In genomic region chr9:19925674-19926503, GRCh38 we compare ENCODE assay signal across 8 cellular contexts.
A peak's percentile ranks its signal among the peaks of the same experiment; 100 is the strongest.
DNase-seq lines count a peak whose midpoint lies in the region; ATAC-seq and TF ChIP-seq lines count a peak whose summit lies in the region.

No MANE protein-coding gene starts in this region.

- DNase-seq in AG09309 (ENCODE audit: low read depth) (no peak), NCI-H2196 treated with DMSO at 0.1 percent for 48 hours (lab: John Stamatoyannopoulos, UW; ENCODE audit: unreplicated experiment) (peak; percentile 55), dedifferentiated amniotic fluid mesenchymal stem cell (ENCODE audit: extremely low spot score) (peak; percentile 66), left lobe of liver (ENCODE audit: low spot score) (peak; percentile 71)
- peak; percentile 87 for DNase-seq in activated CD4-positive, alpha-beta T cell treated with anti-CD3 and anti-CD28 coated beads for 36 hours
- DNase-seq in stimulated activated CD4-positive, alpha-beta T cell treated with anti-CD3 and anti-CD28 coated beads, Interleukin-4, amount 100 ng/mL, for 1 hour = peak; percentile 67

- peak overlapping the region; percentile 22 for H3K27ac Mint-ChIP-seq in activated CD4-positive, alpha-beta T cell treated with anti-CD3 and anti-CD28 coated beads for 36 hours

- peak; percentile 96 for ATAC-seq in GM18867 (IDR thresholded peaks at IDR 0.05; ENCODE audit: unreplicated experiment)
- peak; percentile 96 for ATAC-seq in HG03135 (IDR thresholded peaks at IDR 0.05; ENCODE audit: unreplicated experiment)
- ATAC-seq in activated CD4-positive, alpha-beta T cell treated with anti-CD3 and anti-CD28 coated beads for 36 hours = peak; percentile 98
- ATAC-seq in left lobe of liver = peak; percentile 99

- peak; percentile 98 for TF ChIP-seq CTCF in AG09309 (IDR thresholded peaks at IDR 0.05; ENCODE audit: control insufficient read depth, insufficient read depth, low read depth, low read length, missing control alignments)

- peaks cover 16% of the 10 kb centered on the region for H3K27me3 Mint-ChIP-seq in activated CD4-positive, alpha-beta T cell treated with anti-CD3 and anti-CD28 coated beads for 36 hours

- H3K9me3 Mint-ChIP-seq in activated CD4-positive, alpha-beta T cell treated with anti-CD3 and anti-CD28 coated beads for 36 hours (ENCODE audit: low read depth) = no peaks in the 10 kb centered on the region

- CTCF ChIA-PET in activated CD4-positive, alpha-beta T cell treated with anti-CD3 and anti-CD28 coated beads for 36 hours (lab: Charles Lee) = interaction anchor here (0.6 to 2.4 kb wide), 7 partner anchors 9 to 1015 kb away, joined by 3 to 12 read pairs (median 3); no protein-coding TSS in a partner anchor

- H3K4me3 Mint-ChIP-seq in activated CD4-positive, alpha-beta T cell treated with anti-CD3 and anti-CD28 coated beads for 36 hours = peak overlapping the region; percentile 60

- peak overlapping the region; percentile 41 for H3K4me3 ChIP-seq in AG09309 (ENCODE audit: control insufficient read depth, low read depth, low read length)

- no peaks in the 10 kb centered on the region for H3K36me3 Mint-ChIP-seq in activated CD4-positive, alpha-beta T cell treated with anti-CD3 and anti-CD28 coated beads for 36 hours (ENCODE audit: low read depth)

- POLR2A ChIA-PET in activated CD4-positive, alpha-beta T cell treated with anti-CD3 and anti-CD28 coated beads for 36 hours (lab: Charles Lee) = no interaction called here

- intact Hi-C loops in activated CD4-positive, alpha-beta T cell treated with anti-CD3 and anti-CD28 coated beads for 36 hours (cut with DNase I, micrococcal nuclease) = loop anchor here (1.0 to 10.0 kb wide), 11 partner anchors 73 to 1185 kb away; partner anchors contain the start of gene MLLT3 (in 2 of the 2)

- peaks cover 15% of the 10 kb centered on the region for H3K4me1 Mint-ChIP-seq in activated CD4-positive, alpha-beta T cell treated with anti-CD3 and anti-CD28 coated beads for 36 hours
